In the genomic region with DNA sequence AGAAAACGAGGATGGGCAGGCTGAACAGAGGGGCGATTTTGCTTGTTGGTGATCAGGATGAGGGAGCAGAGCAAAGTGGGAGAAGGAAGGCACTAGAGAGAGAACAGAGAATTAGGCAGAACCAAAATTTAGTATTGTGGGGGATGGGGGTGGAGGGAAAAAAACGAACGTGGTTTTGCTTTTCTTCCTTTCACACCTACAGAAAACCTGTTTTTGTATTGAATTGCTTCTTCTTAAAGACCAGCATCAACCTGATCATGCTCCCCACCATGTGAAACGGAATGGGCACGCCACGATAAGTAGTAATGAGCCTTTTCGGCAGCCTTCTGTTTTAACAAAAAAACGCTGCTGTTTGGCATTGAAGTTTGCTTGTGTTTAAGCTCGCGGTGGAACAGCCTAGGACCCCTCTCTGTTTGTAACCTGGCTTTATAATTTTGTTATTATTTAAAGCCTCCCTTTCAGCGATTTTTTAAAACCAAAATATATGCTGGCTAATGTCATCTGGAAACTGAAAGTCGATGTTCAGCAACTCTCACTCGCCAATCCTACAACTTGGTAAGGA, we compare ENCODE assay signal across 8 cellular contexts. TPM values are rescaled to one million over a fixed set of nuclear protein-coding genes. Genes with fewer than 3 reads are reported as not detected.
DNase-seq lines count a peak whose midpoint lies in the region; ATAC-seq and TF ChIP-seq lines count a peak whose summit lies in the region.

No MANE protein-coding gene starts in this region.

- no peaks in the 10 kb centered on the region for H3K36me3 ChIP-seq in mesenchymal stem cell (ENCODE audit: control insufficient read depth in 1 of 2, insufficient read depth in 2 of 2, low read depth in 1 of 2, low read length in 2 of 2)

- POLR2A ChIA-PET in activated CD4-positive, alpha-beta memory T cell treated with anti-CD3 and anti-CD28 coated beads for 36 hours (lab: Charles Lee): interaction anchor here (0.6 kb wide), 1 partner anchor 20 kb away, joined by 3 read pairs; no protein-coding TSS in a partner anchor

- H3K4me2 ChIP-seq in mesenchymal stem cell (ENCODE audit: low read length, poor library complexity, severe bottlenecking): no peak overlapping the region

- no peak for TF ChIP-seq CTCF in endothelial cell (IDR thresholded peaks at IDR 0.05; ENCODE audit: unreplicated experiment)

- peak overlapping the region; percentile 88 for H2BK120ac ChIP-seq in mesenchymal stem cell (ENCODE audit: low read depth, low read length)

- H3K79me1 ChIP-seq in mesenchymal stem cell (replicated peaks; ENCODE audit: low read length, poor library complexity, severe bottlenecking): no peaks in the 10 kb centered on the region

- H3K27me3 Mint-ChIP-seq in activated CD4-positive, alpha-beta memory T cell treated with anti-CD3 and anti-CD28 coated beads for 36 hours: peaks cover 17% of the 10 kb centered on the region
- no peaks in the 10 kb centered on the region for H3K27me3 Mint-ChIP-seq in endothelial cell (ENCODE audit: unreplicated experiment)

- peak overlapping the region; percentile 69 for H3K27ac Mint-ChIP-seq in activated CD4-positive, alpha-beta memory T cell treated with anti-CD3 and anti-CD28 coated beads for 36 hours
- H3K27ac Mint-ChIP-seq in endothelial cell (ENCODE audit: unreplicated experiment): no peak overlapping the region

- H4K91ac ChIP-seq in mesenchymal stem cell (ENCODE audit: low read length): peak overlapping the region; percentile 90

- H2AK5ac ChIP-seq in mesenchymal stem cell (ENCODE audit: low read length, severe bottlenecking): peak overlapping the region; percentile 57

- no peaks in the 10 kb centered on the region for H3K9me3 ChIP-seq in mesenchymal stem cell (ENCODE audit: control insufficient read depth, low read length)

- H3K4me3 ChIP-seq in mesenchymal stem cell (ENCODE audit: insufficient read depth in 1 of 2, low read depth in 1 of 2, low read length in 2 of 2): peak overlapping the region in 1 of 2 experiments; percentile 77

- WGBS in mesenchymal stem cell: 76% methylated on average over 9 of the region's 14 CpGs

- no peak overlapping the region for H3K23ac ChIP-seq in mesenchymal stem cell (ENCODE audit: low read length in 2 of 2)

- ATAC-seq in GM19324 (IDR thresholded peaks at IDR 0.05; ENCODE audit: low FRiP score, unreplicated experiment) (peak; percentile 27), HG02588 (IDR thresholded peaks at IDR 0.05; ENCODE audit: unreplicated experiment) (no peak), HG02623 (IDR thresholded peaks at IDR 0.05; ENCODE audit: unreplicated experiment) (no peak)

- peak overlapping the region; percentile 89 for H4K8ac ChIP-seq in mesenchymal stem cell (ENCODE audit: low read length)

- H2BK15ac ChIP-seq in mesenchymal stem cell (ENCODE audit: low read depth, poor library complexity, severe bottlenecking): no peak overlapping the region

- no peak overlapping the region for H2BK5ac ChIP-seq in mesenchymal stem cell (ENCODE audit: low read depth, low read length, poor library complexity, severe bottlenecking)

- H3K27ac ChIP-seq in mesenchymal stem cell (ENCODE audit: low read length, poor library complexity, severe bottlenecking): peak overlapping the region; percentile 97

- peaks cover 16% of the 10 kb centered on the region for H3K4me1 ChIP-seq in mesenchymal stem cell (ENCODE audit: control insufficient read depth, insufficient read depth, low read depth, low read length)

- H3K4me1 Mint-ChIP-seq in activated CD4-positive, alpha-beta memory T cell treated with anti-CD3 and anti-CD28 coated beads for 36 hours (ENCODE audit: low read depth): peaks cover 24% of the 10 kb centered on the region
- H3K4me1 Mint-ChIP-seq in endothelial cell (ENCODE audit: unreplicated experiment): peaks cover 3% of the 10 kb centered on the region

- H3K4me3 Mint-ChIP-seq in activated CD4-positive, alpha-beta memory T cell treated with anti-CD3 and anti-CD28 coated beads for 36 hours: peak overlapping the region; percentile 66
- no peak overlapping the region for H3K4me3 Mint-ChIP-seq in endothelial cell (ENCODE audit: unreplicated experiment)

- DNase-seq in Ammon's horn (ENCODE audit: low spot score) (peak; percentile 13), mesenchymal stem cell (no peak), DMS79 (lab: John Stamatoyannopoulos, UW) (no peak), endothelial cell (ENCODE audit: low spot score) (no peak)
- no peak for DNase-seq in activated CD4-positive, alpha-beta memory T cell treated with anti-CD3 and anti-CD28 coated beads for 36 hours

- CTCF ChIA-PET in activated CD4-positive, alpha-beta memory T cell treated with anti-CD3 and anti-CD28 coated beads for 36 hours (lab: Charles Lee): interaction anchor here (0.6 to 1.5 kb wide), 3 partner anchors 16 to 81 kb away, joined by 3 to 7 read pairs (median 4); a partner anchor contains a TSS

- H2AFZ ChIP-seq in mesenchymal stem cell (ENCODE audit: low read depth, low read length): no peak overlapping the region

- H3K9ac ChIP-seq in mesenchymal stem cell (ENCODE audit: low read length): peak overlapping the region; percentile 92

- no peaks in the 10 kb centered on the region for H3K27me3 ChIP-seq in mesenchymal stem cell (ENCODE audit: control insufficient read depth in 1 of 2, insufficient read depth in 1 of 2, low read length in 2 of 2)

- H2BK12ac ChIP-seq in mesenchymal stem cell (ENCODE audit: low read length in 2 of 2): peak overlapping the region; percentile 93 to 97

- no peaks in the 10 kb centered on the region for H3K36me3 Mint-ChIP-seq in activated CD4-positive, alpha-beta memory T cell treated with anti-CD3 and anti-CD28 coated beads for 36 hours
- H3K36me3 Mint-ChIP-seq in endothelial cell (ENCODE audit: low read depth, unreplicated experiment): no peaks in the 10 kb centered on the region

- no peaks in the 10 kb centered on the region for H3K9me3 Mint-ChIP-seq in activated CD4-positive, alpha-beta memory T cell treated with anti-CD3 and anti-CD28 coated beads for 36 hours
- H3K9me3 Mint-ChIP-seq in endothelial cell (ENCODE audit: unreplicated experiment): no peaks in the 10 kb centered on the region

- peak overlapping the region; percentile 75 to 89 for H3K4ac ChIP-seq in mesenchymal stem cell (ENCODE audit: low read depth in 1 of 2, low read length in 2 of 2)

- peak overlapping the region in 1 of 2 experiments; percentile 72 for H3K14ac ChIP-seq in mesenchymal stem cell (ENCODE audit: low read length in 2 of 2)

- H3K18ac ChIP-seq in mesenchymal stem cell (ENCODE audit: low read depth in 1 of 2, low read length in 2 of 2): peak overlapping the region; percentile 90 to 91

- intact Hi-C loops in activated CD4-positive, alpha-beta memory T cell treated with anti-CD3 and anti-CD28 coated beads for 36 hours (cut with micrococcal nuclease): loop anchor here (1.0 to 2.0 kb wide), 2 partner anchors 34 to 36 kb away; a partner anchor contains a TSS

RNA-seq across cellular contexts. Expression of a gene that starts 36.8 kb away (rescaled TPM):
- 10 to 100 TPM; 11.0 to 14.1 TPM for total RNA-seq in activated CD4-positive, alpha-beta memory T cell treated with anti-CD3 and anti-CD28 coated beads for 36 hours
- 5.7 TPM for polyA plus RNA-seq in mesenchymal stem cell (2013, experiment 1 of 2)
- 5.2 TPM for polyA plus RNA-seq in mesenchymal stem cell (2013, experiment 2 of 2)
- 14.3 TPM for total RNA-seq in endothelial cell (ENCODE audit: unreplicated experiment)
